ENCODE assay signal across 17 cellular contexts in genomic region chr17:46024590-46024989, GRCh38. TPM values are rescaled to one million over a fixed set of nuclear protein-coding genes. Genes with fewer than 3 reads are reported as not detected.
DNase-seq lines count a peak whose midpoint lies in the region; ATAC-seq and TF ChIP-seq lines count a peak whose summit lies in the region.
"Had no signal": no experiment of that assay in that cellular context is flagged by ENCODE, and none has a peak within 500 bp of the region (broad histone marks: within the 10 kb centered on the region; RNA-seq: fewer than 3 reads in every experiment).

No MANE protein-coding gene starts in this region.

- H3K4me1 ChIP-seq in spleen = peaks cover 0 to 71% (median 47%) of the 10 kb centered on the region in 6 donors
- H3K4me1 ChIP-seq: HAP-1 had no signal

- H3K9me3 ChIP-seq in spleen = no peaks in the 10 kb centered on the region
- H3K9me3 ChIP-seq: HAP-1 had no signal

- H3K27me3 Mint-ChIP-seq in dendritic cell treated with granulocyte-macrophage colony-stimulating factor and Interleukin-4, amounts not matched to agents 40 ng/mL and 50 ng/mL, for 4 days = no peaks in the 10 kb centered on the region
- H3K27me3 Mint-ChIP-seq in memory B cell = no peaks in the 10 kb centered on the region
- H3K27me3 Mint-ChIP-seq: CD4-positive, alpha-beta T cell had no signal

- H3K27me3 ChIP-seq in HL-60 (ENCODE audit: insufficient read depth, poor library complexity, severe bottlenecking) (no peaks in the 10 kb centered on the region), spleen (replicated peaks in 1 of 7) (no peaks in the 10 kb centered on the region)

- DNase-seq in HL-60 (ENCODE audit: low read depth in 1 of 2, low spot score in 1 of 2) (no peak), memory B cell (ENCODE audit: low spot score in 2 of 2) (no peak), spleen (peak; percentile 54), activated T-cell treated with anti-CD3 and anti-CD28 coated beads for 4 hours (no peak), kidney tubule cell (ENCODE audit: low spot score) (no peak)
- DNase-seq: CD4-positive, alpha-beta T cell; GF-D8; Kasumi-1; NCI-H1105; NCI-H2081; NCI-H446 treated with DMSO at 0.1 percent for 48 hours; NK-92 treated with Interleukin-12 subunit alpha and Interleukin-12 subunit beta, amount 100 ng/mL, for 24 hours; Right ventricle myocardium superior had no signal

- H3K4me3 Mint-ChIP-seq in dendritic cell treated with granulocyte-macrophage colony-stimulating factor and Interleukin-4, amounts not matched to agents 40 ng/mL and 50 ng/mL, for 4 days = no peak overlapping the region
- peak overlapping the region; percentile 44 for H3K4me3 Mint-ChIP-seq in memory B cell
- H3K4me3 Mint-ChIP-seq: CD4-positive, alpha-beta T cell had no signal

- H3K4me1 Mint-ChIP-seq in dendritic cell treated with granulocyte-macrophage colony-stimulating factor and Interleukin-4, amounts not matched to agents 40 ng/mL and 50 ng/mL, for 4 days (ENCODE audit: low read depth) = peaks cover 60% of the 10 kb centered on the region
- peaks cover 63% of the 10 kb centered on the region for H3K4me1 Mint-ChIP-seq in memory B cell

- intact Hi-C loops in dendritic cell treated with granulocyte-macrophage colony-stimulating factor and Interleukin-4, amounts not matched to agents 40 ng/mL and 50 ng/mL, for 4 days (cut with micrococcal nuclease) = no loop called here
- intact Hi-C loops in spleen (cut with DNase I; ENCODE audit: low total_unique reads) = no loop called here

- TF ChIP-seq POLR2A in spleen (IDR thresholded peaks at IDR 0.05) = no peak

- H3K9me3 Mint-ChIP-seq in dendritic cell treated with granulocyte-macrophage colony-stimulating factor and Interleukin-4, amounts not matched to agents 40 ng/mL and 50 ng/mL, for 4 days = no peaks in the 10 kb centered on the region
- no peaks in the 10 kb centered on the region for H3K9me3 Mint-ChIP-seq in memory B cell
- H3K9me3 Mint-ChIP-seq: CD4-positive, alpha-beta T cell had no signal

- ATAC-seq in memory B cell (ENCODE audit: low read depth) (no peak), HG03097 (IDR thresholded peaks at IDR 0.05; ENCODE audit: low FRiP score, unreplicated experiment) (no peak)

- H3K36me3 ChIP-seq in spleen = peaks cover 0 to 63% (median 2%) of the 10 kb centered on the region in 6 donors

- peaks cover 47% of the 10 kb centered on the region for H3K36me3 Mint-ChIP-seq in dendritic cell treated with granulocyte-macrophage colony-stimulating factor and Interleukin-4, amounts not matched to agents 40 ng/mL and 50 ng/mL, for 4 days (ENCODE audit: low read depth)
- H3K36me3 Mint-ChIP-seq in memory B cell = peaks cover 9% of the 10 kb centered on the region

- H3K4me3 ChIP-seq in HL-60 (replicated peaks; ENCODE audit: insufficient read depth, low read length) = no peak overlapping the region
- H3K4me3 ChIP-seq in spleen = no peak overlapping the region
- H3K4me3 ChIP-seq: HAP-1 had no signal

- H3K27ac Mint-ChIP-seq in dendritic cell treated with granulocyte-macrophage colony-stimulating factor and Interleukin-4, amounts not matched to agents 40 ng/mL and 50 ng/mL, for 4 days = peak overlapping the region; percentile 96
- H3K27ac Mint-ChIP-seq in memory B cell = peak overlapping the region; percentile 38
- H3K27ac Mint-ChIP-seq: CD4-positive, alpha-beta T cell had no signal

- TF ChIP-seq CTCF in HL-60 (IDR thresholded peaks at IDR 0.05; ENCODE audit: insufficient read depth, low read length) (no peak), spleen (IDR thresholded peaks at IDR 0.05 in 8 of 11, conservative IDR thresholded peaks at IDR 0.05 in 3 of 11) (no peak)

- H3K27ac ChIP-seq in HL-60 (replicated peaks) (peak overlapping the region; percentile 88; the same call in 1 of the 2 replicates), spleen (peak overlapping the region in 2 of 8 donors; percentile 77)

- WGBS in spleen, 5 donors = 67 to 74% (median 68%) methylated on average over 10 to 14 of the region's 14 CpGs

RNA-seq across cellular contexts. Expression of gene STH, which starts 25.5 kb away (rescaled TPM):
- total RNA-seq in spleen = not detected
- not detected for polyA plus RNA-seq in spleen
- total RNA-seq: CD4-positive, alpha-beta T cell; OCI-LY7; Right ventricle myocardium superior had no signal
